ENCODE assay signal across 1 cellular context in genomic region chr1:153533689-153534201, GRCh38.
TF ChIP-seq lines count a peak whose summit lies in the region.

No MANE protein-coding gene starts in this region.

TF ChIP-seq in K562, 482 proteins besides CTCF, POLR2A, EP300 and RAD21 (continued from another document and continues in another):
- TF ChIP-seq, protein P1, sequence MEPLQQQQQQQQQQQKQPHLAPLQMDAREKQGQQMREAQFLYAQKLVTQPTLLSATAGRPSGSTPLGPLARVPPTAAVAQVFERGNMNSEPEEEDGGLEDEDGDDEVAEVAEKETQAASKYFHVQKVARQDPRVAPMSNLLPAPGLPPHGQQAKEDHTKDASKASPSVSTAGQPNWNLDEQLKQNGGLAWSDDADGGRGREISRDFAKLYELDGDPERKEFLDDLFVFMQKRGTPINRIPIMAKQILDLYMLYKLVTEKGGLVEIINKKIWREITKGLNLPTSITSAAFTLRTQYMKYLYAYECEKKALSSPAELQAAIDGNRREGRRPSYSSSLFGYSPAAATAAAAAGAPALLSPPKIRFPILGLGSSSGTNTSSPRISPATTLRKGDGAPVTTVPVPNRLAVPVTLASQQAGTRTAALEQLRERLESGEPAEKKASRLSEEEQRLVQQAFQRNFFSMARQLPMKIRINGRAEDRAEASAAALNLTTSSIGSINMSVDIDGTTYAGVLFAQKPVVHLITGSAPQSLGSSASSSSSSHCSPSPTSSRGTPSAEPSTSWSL (CRISPR knock-in tag; IDR thresholded peaks at IDR 0.05; ENCODE audit: borderline replicate concordance), result no peak
- no peak for TF ChIP-seq TGIF2 (CRISPR knock-in tag; IDR thresholded peaks at IDR 0.05)
- TF ChIP-seq BHLHE40 (IDR thresholded peaks at IDR 0.05; ENCODE audit: low read length), result peak; percentile 74
- no peak for TF ChIP-seq BCOR (IDR thresholded peaks at IDR 0.05)
- TF ChIP-seq ZSCAN32 (CRISPR knock-in tag; IDR thresholded peaks at IDR 0.05), result no peak
- no peak for TF ChIP-seq SUPT5H (IDR thresholded peaks at IDR 0.05)
- TF ChIP-seq TSC22D4 (tag; IDR thresholded peaks at IDR 0.05), result no peak
- TF ChIP-seq ILF3 (IDR thresholded peaks at IDR 0.05; ENCODE audit: borderline replicate concordance), result no peak
- TF ChIP-seq MEF2A (IDR thresholded peaks at IDR 0.05; ENCODE audit: control insufficient read depth, low read depth, low read length), result no peak
- TF ChIP-seq, protein P2, sequence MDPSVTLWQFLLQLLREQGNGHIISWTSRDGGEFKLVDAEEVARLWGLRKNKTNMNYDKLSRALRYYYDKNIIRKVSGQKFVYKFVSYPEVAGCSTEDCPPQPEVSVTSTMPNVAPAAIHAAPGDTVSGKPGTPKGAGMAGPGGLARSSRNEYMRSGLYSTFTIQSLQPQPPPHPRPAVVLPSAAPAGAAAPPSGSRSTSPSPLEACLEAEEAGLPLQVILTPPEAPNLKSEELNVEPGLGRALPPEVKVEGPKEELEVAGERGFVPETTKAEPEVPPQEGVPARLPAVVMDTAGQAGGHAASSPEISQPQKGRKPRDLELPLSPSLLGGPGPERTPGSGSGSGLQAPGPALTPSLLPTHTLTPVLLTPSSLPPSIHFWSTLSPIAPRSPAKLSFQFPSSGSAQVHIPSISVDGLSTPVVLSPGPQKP (CRISPR knock-in tag; IDR thresholded peaks at IDR 0.05), result no peak
- TF ChIP-seq TOE1 (IDR thresholded peaks at IDR 0.05; ENCODE audit: borderline replicate concordance), result no peak
- TF ChIP-seq TOE1 (CRISPR knock-in tag; IDR thresholded peaks at IDR 0.05; ENCODE audit: borderline replicate concordance, low read depth), result no peak
- TF ChIP-seq SPI1 (IDR thresholded peaks at IDR 0.05; ENCODE audit: borderline replicate concordance, low read depth, low read length), result no peak
- TF ChIP-seq JUN (IDR thresholded peaks at IDR 0.05; ENCODE audit: borderline replicate concordance, low read depth, low read length), result peak; percentile 77; the same call in 1 of the 2 replicates
- TF ChIP-seq JUN (CRISPR knock-in tag; IDR thresholded peaks at IDR 0.05; ENCODE audit: borderline replicate concordance), result no peak
- TF ChIP-seq MIER1 (IDR thresholded peaks at IDR 0.05; ENCODE audit: low read depth), result no peak
- TF ChIP-seq SNRNP70 (optimal IDR thresholded peaks at IDR 0.05; ENCODE audit: low read depth, low read length), result no peak
- no peak for TF ChIP-seq EHMT2 (IDR thresholded peaks at IDR 0.05)
- TF ChIP-seq, protein P3, sequence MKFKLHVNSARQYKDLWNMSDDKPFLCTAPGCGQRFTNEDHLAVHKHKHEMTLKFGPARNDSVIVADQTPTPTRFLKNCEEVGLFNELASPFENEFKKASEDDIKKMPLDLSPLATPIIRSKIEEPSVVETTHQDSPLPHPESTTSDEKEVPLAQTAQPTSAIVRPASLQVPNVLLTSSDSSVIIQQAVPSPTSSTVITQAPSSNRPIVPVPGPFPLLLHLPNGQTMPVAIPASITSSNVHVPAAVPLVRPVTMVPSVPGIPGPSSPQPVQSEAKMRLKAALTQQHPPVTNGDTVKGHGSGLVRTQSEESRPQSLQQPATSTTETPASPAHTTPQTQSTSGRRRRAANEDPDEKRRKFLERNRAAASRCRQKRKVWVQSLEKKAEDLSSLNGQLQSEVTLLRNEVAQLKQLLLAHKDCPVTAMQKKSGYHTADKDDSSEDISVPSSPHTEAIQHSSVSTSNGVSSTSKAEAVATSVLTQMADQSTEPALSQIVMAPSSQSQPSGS (CRISPR knock-in tag; IDR thresholded peaks at IDR 0.05), result no peak
- no peak for TF ChIP-seq ZBTB17 (CRISPR knock-in tag; IDR thresholded peaks at IDR 0.05)
- TF ChIP-seq CREM (IDR thresholded peaks at IDR 0.05; ENCODE audit: low read depth), result no peak
- no peak for TF ChIP-seq CHD2 (IDR thresholded peaks at IDR 0.05; ENCODE audit: low read depth, low read length)
- no peak for TF ChIP-seq HNRNPL (IDR thresholded peaks at IDR 0.05; ENCODE audit: low read depth, low read length)
- TF ChIP-seq ID3 (CRISPR knock-in tag; IDR thresholded peaks at IDR 0.05), result no peak
- TF ChIP-seq ID3 (tag; IDR thresholded peaks at IDR 0.05), result no peak
- no peak for TF ChIP-seq BRF1 (IDR thresholded peaks at IDR 0.05; ENCODE audit: borderline replicate concordance, extremely low read depth, insufficient read length)
- TF ChIP-seq, protein P4, sequence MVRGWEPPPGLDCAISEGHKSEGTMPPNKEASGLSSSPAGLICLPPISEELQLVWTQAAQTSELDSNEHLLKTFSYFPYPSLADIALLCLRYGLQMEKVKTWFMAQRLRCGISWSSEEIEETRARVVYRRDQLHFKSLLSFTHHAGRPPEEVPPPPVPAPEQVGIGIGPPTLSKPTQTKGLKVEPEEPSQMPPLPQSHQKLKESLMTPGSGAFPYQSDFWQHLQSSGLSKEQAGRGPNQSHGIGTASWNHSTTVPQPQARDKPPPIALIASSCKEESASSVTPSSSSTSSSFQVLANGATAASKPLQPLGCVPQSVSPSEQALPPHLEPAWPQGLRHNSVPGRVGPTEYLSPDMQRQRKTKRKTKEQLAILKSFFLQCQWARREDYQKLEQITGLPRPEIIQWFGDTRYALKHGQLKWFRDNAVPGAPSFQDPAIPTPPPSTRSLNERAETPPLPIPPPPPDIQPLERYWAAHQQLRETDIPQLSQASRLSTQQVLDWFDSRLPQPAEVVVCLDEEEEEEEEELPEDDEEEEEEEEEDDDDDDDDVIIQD (CRISPR knock-in tag; IDR thresholded peaks at IDR 0.05), result no peak
- no peak for TF ChIP-seq NBN (IDR thresholded peaks at IDR 0.05; ENCODE audit: low read depth)
- TF ChIP-seq ZFP30 (CRISPR knock-in tag; IDR thresholded peaks at IDR 0.05; ENCODE audit: borderline replicate concordance), result no peak
- no peak for TF ChIP-seq KLF6 (CRISPR knock-in tag; IDR thresholded peaks at IDR 0.05; ENCODE audit: borderline replicate concordance)
- TF ChIP-seq ZNF239 (CRISPR knock-in tag; IDR thresholded peaks at IDR 0.05), result no peak
- no peak for TF ChIP-seq ZNF41 (CRISPR knock-in tag; conservative IDR thresholded peaks at IDR 0.05)
- TF ChIP-seq, protein P5, sequence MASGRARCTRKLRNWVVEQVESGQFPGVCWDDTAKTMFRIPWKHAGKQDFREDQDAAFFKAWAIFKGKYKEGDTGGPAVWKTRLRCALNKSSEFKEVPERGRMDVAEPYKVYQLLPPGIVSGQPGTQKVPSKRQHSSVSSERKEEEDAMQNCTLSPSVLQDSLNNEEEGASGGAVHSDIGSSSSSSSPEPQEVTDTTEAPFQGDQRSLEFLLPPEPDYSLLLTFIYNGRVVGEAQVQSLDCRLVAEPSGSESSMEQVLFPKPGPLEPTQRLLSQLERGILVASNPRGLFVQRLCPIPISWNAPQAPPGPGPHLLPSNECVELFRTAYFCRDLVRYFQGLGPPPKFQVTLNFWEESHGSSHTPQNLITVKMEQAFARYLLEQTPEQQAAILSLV (tag; IDR thresholded peaks at IDR 0.05), result no peak
- no peak for TF ChIP-seq RBM22 (IDR thresholded peaks at IDR 0.05; ENCODE audit: low read depth, low read length, poor library complexity, severe bottlenecking)
- no peak for TF ChIP-seq TBL1XR1 (IDR thresholded peaks at IDR 0.05; ENCODE audit: low read length in 2 of 2)
- no peak for TF ChIP-seq NCOA4 (IDR thresholded peaks at IDR 0.05; ENCODE audit: partially characterized antibody)
- TF ChIP-seq BRD4 (IDR thresholded peaks at IDR 0.05), result no peak
- no peak for TF ChIP-seq PRMT5 (CRISPR knock-in tag; IDR thresholded peaks at IDR 0.05)
- no peak for TF ChIP-seq MAZ (CRISPR knock-in tag; conservative IDR thresholded peaks at IDR 0.05 in 1 of 2, IDR thresholded peaks at IDR 0.05 in 1 of 2)
- TF ChIP-seq SNIP1 (IDR thresholded peaks at IDR 0.05; ENCODE audit: low read depth), result no peak
- TF ChIP-seq, protein P6, sequence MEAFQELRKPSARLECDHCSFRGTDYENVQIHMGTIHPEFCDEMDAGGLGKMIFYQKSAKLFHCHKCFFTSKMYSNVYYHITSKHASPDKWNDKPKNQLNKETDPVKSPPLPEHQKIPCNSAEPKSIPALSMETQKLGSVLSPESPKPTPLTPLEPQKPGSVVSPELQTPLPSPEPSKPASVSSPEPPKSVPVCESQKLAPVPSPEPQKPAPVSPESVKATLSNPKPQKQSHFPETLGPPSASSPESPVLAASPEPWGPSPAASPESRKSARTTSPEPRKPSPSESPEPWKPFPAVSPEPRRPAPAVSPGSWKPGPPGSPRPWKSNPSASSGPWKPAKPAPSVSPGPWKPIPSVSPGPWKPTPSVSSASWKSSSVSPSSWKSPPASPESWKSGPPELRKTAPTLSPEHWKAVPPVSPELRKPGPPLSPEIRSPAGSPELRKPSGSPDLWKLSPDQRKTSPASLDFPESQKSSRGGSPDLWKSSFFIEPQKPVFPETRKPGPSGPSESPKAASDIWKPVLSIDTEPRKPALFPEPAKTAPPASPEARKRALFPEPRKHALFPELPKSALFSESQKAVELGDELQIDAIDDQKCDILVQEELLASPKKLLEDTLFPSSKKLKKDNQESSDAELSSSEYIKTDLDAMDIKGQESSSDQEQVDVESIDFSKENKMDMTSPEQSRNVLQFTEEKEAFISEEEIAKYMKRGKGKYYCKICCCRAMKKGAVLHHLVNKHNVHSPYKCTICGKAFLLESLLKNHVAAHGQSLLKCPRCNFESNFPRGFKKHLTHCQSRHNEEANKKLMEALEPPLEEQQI (IDR thresholded peaks at IDR 0.05), result no peak
- TF ChIP-seq ZNF551 (CRISPR knock-in tag; IDR thresholded peaks at IDR 0.05), result no peak
- no peak for TF ChIP-seq ATF7 (IDR thresholded peaks at IDR 0.05)
- TF ChIP-seq ARID1B (IDR thresholded peaks at IDR 0.05), result peak; percentile 52
- TF ChIP-seq MGA (IDR thresholded peaks at IDR 0.05), result no peak
- TF ChIP-seq E2F3 (CRISPR knock-in tag; IDR thresholded peaks at IDR 0.05), result no peak
- TF ChIP-seq HDGF (IDR thresholded peaks at IDR 0.05), result no peak
